In genomic region chr1:207949571-207950195, GRCh38 we compare ENCODE assay signal across 18 cellular contexts. TPM values are rescaled to one million over a fixed set of nuclear protein-coding genes. Genes with fewer than 3 reads are reported as not detected.
A peak's percentile ranks its signal among the peaks of the same experiment; 100 is the strongest.
DNase-seq lines count a peak whose midpoint lies in the region; ATAC-seq, FAIRE-seq and TF ChIP-seq lines count a peak whose summit lies in the region.
"Had no signal": no experiment of that assay in that cellular context is flagged by ENCODE, and none has a peak within 500 bp of the region (broad histone marks: within the 10 kb centered on the region; RNA-seq: fewer than 3 reads in every experiment).

No MANE protein-coding gene starts in this region.

- FAIRE-seq in endometrium (lab: Jason Lieb, UNC) = peak; percentile 21
- FAIRE-seq: GM18507, H54 had no signal

- no peaks in the 10 kb centered on the region for H3K36me3 ChIP-seq in heart left ventricle
- H3K36me3 ChIP-seq in SJSA1 = no peaks in the 10 kb centered on the region
- no peaks in the 10 kb centered on the region for H3K36me3 ChIP-seq in spleen
- no peaks in the 10 kb centered on the region for H3K36me3 ChIP-seq in osteoblast (ENCODE audit: insufficient read depth, low read length)
- H3K36me3 ChIP-seq: BLaER1 treated with 17β-estradiol and CSF1 and Interleukin-3, amounts not matched to agents 10 nM and 100 nM had no signal

- H3K9me3 ChIP-seq in heart left ventricle = peaks cover 0 to 10% (median 0%) of the 10 kb centered on the region in 12 donors
- H3K9me3 ChIP-seq in SJSA1 (replicated peaks) = no peaks in the 10 kb centered on the region
- no peaks in the 10 kb centered on the region for H3K9me3 ChIP-seq in spleen
- no peaks in the 10 kb centered on the region for H3K9me3 ChIP-seq in osteoblast (ENCODE audit: low read depth, low read length)

- H3K27ac ChIP-seq in heart left ventricle = peak overlapping the region; percentile 6 to 84 (median 60)
- H3K27ac ChIP-seq in SJSA1 = peak overlapping the region; percentile 56
- peak overlapping the region in 6 of 8 donors; percentile 4 to 47 (median 16) for H3K27ac ChIP-seq in spleen
- H3K27ac ChIP-seq in osteoblast (ENCODE audit: low read depth, low read length) = no peak overlapping the region
- H3K27ac ChIP-seq in foreskin keratinocyte = no peak overlapping the region
- H3K27ac ChIP-seq: BLaER1 treated with 17β-estradiol and CSF1 and Interleukin-3, amounts not matched to agents 10 nM and 100 nM; GM23248 had no signal

- TF ChIP-seq CTCF in heart left ventricle (IDR thresholded peaks at IDR 0.05) (no peak), spleen (IDR thresholded peaks at IDR 0.05 in 8 of 11, conservative IDR thresholded peaks at IDR 0.05 in 3 of 11) (no peak), osteoblast (IDR thresholded peaks at IDR 0.05; ENCODE audit: extremely low read depth, low read depth, low read length) (no peak), foreskin keratinocyte (conservative IDR thresholded peaks at IDR 0.05) (no peak)

- no peaks in the 10 kb centered on the region for H4K20me1 ChIP-seq in osteoblast (ENCODE audit: insufficient read depth, low read length)
- H4K20me1 ChIP-seq: BLaER1 treated with 17β-estradiol and CSF1 and Interleukin-3, amounts not matched to agents 10 nM and 100 nM had no signal

- no peak for TF ChIP-seq POLR2A in heart left ventricle (IDR thresholded peaks at IDR 0.05)
- TF ChIP-seq POLR2A in spleen (IDR thresholded peaks at IDR 0.05) = no peak

- no peaks in the 10 kb centered on the region for H3K79me2 ChIP-seq in osteoblast (ENCODE audit: insufficient read depth, low read length)

- DNase-seq in heart left ventricle (no peak), left cardiac atrium (no peak), SJSA1 (ENCODE audit: low read depth in 1 of 2, low spot score in 2 of 2) (no peak), spleen (no peak), osteoblast (ENCODE audit: insufficient read length, low spot score, missing footprints) (no peak), foreskin keratinocyte (no peak)
- DNase-seq in activated effector memory CD4-positive, alpha-beta T cell treated with anti-CD3 and anti-CD28 coated beads, Interleukin-2, amount 50 U/mL, for 16 hours = no peak
- DNase-seq: ACHN; Calu3; CD4-positive, alpha-beta T cell; DMS 273 treated with DMSO at 0.1 percent for 48 hours; GM23248 had no signal

- no peak overlapping the region for H3K4me3 ChIP-seq in heart left ventricle
- no peak overlapping the region for H3K4me3 ChIP-seq in SJSA1
- H3K4me3 ChIP-seq in spleen = no peak overlapping the region
- H3K4me3 ChIP-seq in osteoblast (ENCODE audit: insufficient read depth, low read length) = no peak overlapping the region
- H3K4me3 ChIP-seq: BLaER1 treated with 17β-estradiol and CSF1 and Interleukin-3, amounts not matched to agents 10 nM and 100 nM; GM23248 had no signal

- H2AFZ ChIP-seq in osteoblast (ENCODE audit: low read length) = no peak overlapping the region
- H2AFZ ChIP-seq: GM23248 had no signal

- intact Hi-C loops in heart left ventricle (cut with DNase I) = no loop called here
- intact Hi-C loops in left cardiac atrium (cut with DNase I) = no loop called here
- intact Hi-C loops in spleen (cut with DNase I; ENCODE audit: low total_unique reads) = no loop called here

- peak in 2 of 4 donors; percentile 43 to 90 for ATAC-seq in heart left ventricle
- no peak for ATAC-seq in left cardiac atrium
- ATAC-seq in foreskin keratinocyte = no peak
- ATAC-seq: HCT116 had no signal

- 61 to 72% (median 68%) methylated on average over 3 of the region's 3 CpGs for WGBS in heart left ventricle, 4 donors
- WGBS in spleen, 5 donors = 73 to 87% (median 76%) methylated on average over 3 of the region's 3 CpGs

- no peaks in the 10 kb centered on the region for H3K27me3 ChIP-seq in heart left ventricle
- no peaks in the 10 kb centered on the region for H3K27me3 ChIP-seq in SJSA1 (replicated peaks)
- H3K27me3 ChIP-seq in spleen (replicated peaks in 1 of 7) = no peaks in the 10 kb centered on the region
- H3K27me3 ChIP-seq in osteoblast (ENCODE audit: insufficient read depth, low read length) = peaks cover 24% of the 10 kb centered on the region
- H3K27me3 ChIP-seq in foreskin keratinocyte = no peaks in the 10 kb centered on the region

- peaks cover 0 to 23% (median 7%) of the 10 kb centered on the region in 12 donors for H3K4me1 ChIP-seq in heart left ventricle
- H3K4me1 ChIP-seq in SJSA1 (replicated peaks) = peaks cover 45% of the 10 kb centered on the region
- H3K4me1 ChIP-seq in spleen = peaks cover 0 to 4% (median 0%) of the 10 kb centered on the region in 6 donors
- H3K4me1 ChIP-seq in osteoblast (ENCODE audit: insufficient read depth, low read length) = no peaks in the 10 kb centered on the region
- peaks cover 5% of the 10 kb centered on the region for H3K4me1 ChIP-seq in foreskin keratinocyte

- H3K4me2 ChIP-seq in osteoblast (ENCODE audit: insufficient read depth, low read length) = no peak overlapping the region
- H3K4me2 ChIP-seq: BLaER1 treated with 17β-estradiol and CSF1 and Interleukin-3, amounts not matched to agents 10 nM and 100 nM had no signal

RNA-seq across cellular contexts. Expression of gene CD34, which starts 38.8 kb away (rescaled TPM):
- total RNA-seq in heart left ventricle (100 to 1,000 TPM in 1 of 9 donors, 10 to 100 TPM in 8; 43.6 to 103 (median 63.8) TPM), left cardiac atrium (100 to 1,000 TPM; 101 to 115 TPM), spleen (10 to 100 TPM; 12.6 to 31.5 (median 22.0) TPM), osteoblast (under 0.01 and 0.36 TPM in 2 replicates), foreskin keratinocyte (under 0.01 and 0.03 TPM in 2 replicates)
- polyA plus RNA-seq in heart left ventricle (10 to 100 TPM; 37.4 to 41.8 TPM), spleen (10 to 100 TPM in 1 of 3 donors, 1 to 10 TPM in 2; 5.1 to 17.7 (median 6.7) TPM), foreskin keratinocyte (0.07 and 0.09 TPM in 2 replicates)
- total RNA-seq in SJSA1 (2014; rRNA removed; shearing (Covaris generic)) = 0.11 and 0.44 TPM in 2 replicates
- total RNA-seq: CD4-positive, alpha-beta T cell; Daoy; GM23248 had no signal

Comparison
In these comparisons a context has a peak if more than half of its experiments do, and no peak if none do; other contexts are left out.
1. H3K27ac ChIP-seq: peak in heart left ventricle (12 of 12), SJSA1 (single experiment) and spleen (6 of 8); none in osteoblast (single experiment) and foreskin keratinocyte (single experiment).